In the genomic region with DNA sequence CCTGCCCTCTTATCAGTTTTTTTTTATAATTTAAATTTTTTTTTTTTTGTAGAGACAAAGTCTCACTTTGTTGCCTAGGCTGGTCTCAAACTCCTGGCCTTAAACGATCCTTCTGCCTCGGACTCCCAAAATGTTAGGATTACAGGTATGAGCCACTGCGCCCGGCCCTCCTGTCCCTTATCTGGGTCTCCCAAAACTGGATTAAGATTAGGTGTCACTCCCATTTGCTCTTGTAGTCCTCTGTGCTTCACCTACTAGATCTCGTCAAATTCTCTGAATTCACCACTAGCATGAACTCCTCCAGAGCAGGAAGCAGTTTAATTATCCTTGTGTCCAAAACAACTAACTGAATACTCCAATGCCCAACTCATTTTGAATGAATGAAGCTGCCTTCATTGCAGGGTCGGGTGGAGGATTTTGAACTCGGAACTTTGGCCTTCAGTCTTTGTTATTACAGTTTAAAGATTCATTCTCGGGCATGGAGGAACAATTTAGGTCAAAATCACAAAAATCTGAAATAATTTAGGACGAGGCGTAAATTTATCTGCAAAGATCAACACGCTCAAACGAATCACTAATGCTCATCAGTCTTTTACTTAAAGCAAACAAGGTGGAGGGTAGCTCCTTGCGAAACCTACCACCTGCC, we compare ENCODE assay signal across 1 cellular context.
TF ChIP-seq lines count a peak whose summit lies in the region.

No MANE protein-coding gene starts in this region.

TF ChIP-seq in IMR-90, 13 proteins besides CTCF, POLR2A, EP300 and RAD21 (continued from another document):
- TF ChIP-seq, protein P1, sequence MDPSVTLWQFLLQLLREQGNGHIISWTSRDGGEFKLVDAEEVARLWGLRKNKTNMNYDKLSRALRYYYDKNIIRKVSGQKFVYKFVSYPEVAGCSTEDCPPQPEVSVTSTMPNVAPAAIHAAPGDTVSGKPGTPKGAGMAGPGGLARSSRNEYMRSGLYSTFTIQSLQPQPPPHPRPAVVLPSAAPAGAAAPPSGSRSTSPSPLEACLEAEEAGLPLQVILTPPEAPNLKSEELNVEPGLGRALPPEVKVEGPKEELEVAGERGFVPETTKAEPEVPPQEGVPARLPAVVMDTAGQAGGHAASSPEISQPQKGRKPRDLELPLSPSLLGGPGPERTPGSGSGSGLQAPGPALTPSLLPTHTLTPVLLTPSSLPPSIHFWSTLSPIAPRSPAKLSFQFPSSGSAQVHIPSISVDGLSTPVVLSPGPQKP (IDR thresholded peaks at IDR 0.05; ENCODE audit: borderline replicate concordance, low read depth, low read length): no peak
- no peak for TF ChIP-seq MAZ (IDR thresholded peaks at IDR 0.05; ENCODE audit: borderline replicate concordance, low read depth, low read length)
- TF ChIP-seq CHD1 (IDR thresholded peaks at IDR 0.05; ENCODE audit: low read depth, low read length): no peak
